In the genomic region with DNA sequence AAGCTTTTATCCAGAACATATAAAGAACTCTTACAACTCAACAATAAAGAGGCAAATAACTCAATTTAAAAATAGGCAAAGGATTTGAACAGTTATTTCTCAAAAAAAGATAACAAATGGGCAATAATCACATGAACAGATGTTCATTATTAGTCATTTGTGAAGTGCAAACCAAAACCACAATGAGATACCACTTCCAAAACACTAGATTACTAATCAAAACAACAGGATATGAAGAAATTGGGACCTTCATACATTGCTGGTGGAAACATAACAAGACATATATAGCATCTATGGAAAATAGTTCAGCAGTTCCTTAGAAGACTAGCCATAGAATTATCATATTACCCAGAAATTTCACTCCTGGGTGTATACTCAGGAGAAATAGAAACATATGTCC, we compare ENCODE assay signal across 18 cellular contexts.
DNase-seq lines count a peak whose midpoint lies in the region; ATAC-seq and TF ChIP-seq lines count a peak whose summit lies in the region.
"Had no signal": no experiment of that assay in that cellular context is flagged by ENCODE, and none has a peak within 500 bp of the region (broad histone marks: within the 10 kb centered on the region; RNA-seq: fewer than 3 reads in every experiment).

No MANE protein-coding gene starts in this region.

- no peak overlapping the region for H3K14ac ChIP-seq in mesenchymal stem cell (ENCODE audit: low read length in 2 of 2)

- H3K27me3 ChIP-seq in mesenchymal stem cell (ENCODE audit: control insufficient read depth in 1 of 2, insufficient read depth in 1 of 2, low read length in 2 of 2), result no peaks in the 10 kb centered on the region

- H2BK120ac ChIP-seq in mesenchymal stem cell (ENCODE audit: low read depth, low read length), result no peak overlapping the region

- H3K4ac ChIP-seq in mesenchymal stem cell (ENCODE audit: low read depth in 1 of 2, low read length in 2 of 2), result no peak overlapping the region

- H4K8ac ChIP-seq in mesenchymal stem cell (ENCODE audit: low read length), result no peak overlapping the region

- DNase-seq in RKO (ENCODE audit: low spot score), result peak; percentile 15
- DNase-seq in mesenchymal stem cell, result peak; percentile 76
- no peak for DNase-seq in effector CD8-positive, alpha-beta T cell (lab: John Stamatoyannopoulos, UW)
- DNase-seq in mesothelial cell of epicardium (ENCODE audit: low spot score in 2 of 2, unreplicated experiment in 2 of 2), result no peak
- no peak for DNase-seq in NCI-H1694 (lab: John Stamatoyannopoulos, UW)
- DNase-seq: activated CD4-positive, alpha-beta memory T cell treated with anti-CD3 and anti-CD28 coated beads for 36 hours; activated T-cell treated with anti-CD3 and anti-CD28 coated beads, Interleukin-2, amount 50 U/mL, for 24 hours; GOT3; left ventricle myocardium inferior; NCI-H1930; NCI-H510A; spleen; stimulated activated CD8-positive, alpha-beta memory T cell treated with anti-CD3 and anti-CD28 coated beads, Interleukin-4, amount 100 ng/mL, for 48 hours had no signal

- peaks cover 2% of the 10 kb centered on the region for H3K36me3 Mint-ChIP-seq in mesothelial cell of epicardium
- H3K36me3 Mint-ChIP-seq: activated CD4-positive, alpha-beta memory T cell treated with anti-CD3 and anti-CD28 coated beads for 36 hours; activated naive CD4-positive, alpha-beta T cell treated with anti-CD3 and anti-CD28 coated beads, Interleukin-2, amount 50 U/mL, for 24 hours had no signal

- H3K27ac ChIP-seq in mesenchymal stem cell (ENCODE audit: low read length, poor library complexity, severe bottlenecking), result no peak overlapping the region
- H3K27ac ChIP-seq: epithelial cell of prostate, left ventricle myocardium inferior, spleen, VCaP had no signal

- H3K27me3 Mint-ChIP-seq in mesothelial cell of epicardium (ENCODE audit: low read depth), result no peaks in the 10 kb centered on the region
- H3K27me3 Mint-ChIP-seq: activated CD4-positive, alpha-beta memory T cell treated with anti-CD3 and anti-CD28 coated beads for 36 hours; activated naive CD4-positive, alpha-beta T cell treated with anti-CD3 and anti-CD28 coated beads, Interleukin-2, amount 50 U/mL, for 24 hours; activated T-cell treated with anti-CD3 and anti-CD28 coated beads, Interleukin-2, amount 50 U/mL, for 24 hours had no signal

- H3K9ac ChIP-seq in mesenchymal stem cell (ENCODE audit: low read length), result no peak overlapping the region

- H3K27ac Mint-ChIP-seq in mesothelial cell of epicardium, result no peak overlapping the region
- H3K27ac Mint-ChIP-seq: activated CD4-positive, alpha-beta memory T cell treated with anti-CD3 and anti-CD28 coated beads for 36 hours; activated naive CD4-positive, alpha-beta T cell treated with anti-CD3 and anti-CD28 coated beads, Interleukin-2, amount 50 U/mL, for 24 hours; activated T-cell treated with anti-CD3 and anti-CD28 coated beads, Interleukin-2, amount 50 U/mL, for 24 hours had no signal

- H4K91ac ChIP-seq in mesenchymal stem cell (ENCODE audit: low read length), result no peak overlapping the region

- peaks cover 35% of the 10 kb centered on the region for H3K9me3 Mint-ChIP-seq in mesothelial cell of epicardium

- H3K36me3 ChIP-seq in mesenchymal stem cell (ENCODE audit: control insufficient read depth in 1 of 2, insufficient read depth in 2 of 2, low read depth in 1 of 2, low read length in 2 of 2), result no peaks in the 10 kb centered on the region
- H3K36me3 ChIP-seq: left ventricle myocardium inferior, spleen had no signal

- H3K18ac ChIP-seq in mesenchymal stem cell (ENCODE audit: low read depth in 1 of 2, low read length in 2 of 2), result no peak overlapping the region

- H3K4me3 Mint-ChIP-seq in mesothelial cell of epicardium, result no peak overlapping the region
- H3K4me3 Mint-ChIP-seq: activated CD4-positive, alpha-beta memory T cell treated with anti-CD3 and anti-CD28 coated beads for 36 hours; activated naive CD4-positive, alpha-beta T cell treated with anti-CD3 and anti-CD28 coated beads, Interleukin-2, amount 50 U/mL, for 24 hours; activated T-cell treated with anti-CD3 and anti-CD28 coated beads, Interleukin-2, amount 50 U/mL, for 24 hours had no signal

- no peaks in the 10 kb centered on the region for H3K4me1 ChIP-seq in mesenchymal stem cell (ENCODE audit: control insufficient read depth, insufficient read depth, low read depth, low read length)
- H3K4me1 ChIP-seq: left ventricle myocardium inferior, spleen had no signal

- no peak overlapping the region for H2BK15ac ChIP-seq in mesenchymal stem cell (ENCODE audit: low read depth, poor library complexity, severe bottlenecking)

- peaks cover 11% of the 10 kb centered on the region for H3K9me3 ChIP-seq in mesenchymal stem cell (ENCODE audit: control insufficient read depth, low read length)

- TF ChIP-seq CTCF in mesothelial cell of epicardium (IDR thresholded peaks at IDR 0.05; ENCODE audit: unreplicated experiment), result no peak

- H3K4me1 Mint-ChIP-seq in mesothelial cell of epicardium, result no peaks in the 10 kb centered on the region
- H3K4me1 Mint-ChIP-seq: activated naive CD4-positive, alpha-beta T cell treated with anti-CD3 and anti-CD28 coated beads, Interleukin-2, amount 50 U/mL, for 24 hours had no signal

- no peak overlapping the region for H3K23ac ChIP-seq in mesenchymal stem cell (ENCODE audit: low read length in 2 of 2)

- no peak overlapping the region for H2AK5ac ChIP-seq in mesenchymal stem cell (ENCODE audit: low read length, severe bottlenecking)

- H2BK12ac ChIP-seq in mesenchymal stem cell (ENCODE audit: low read length in 2 of 2), result no peak overlapping the region

- no peak overlapping the region for H2BK5ac ChIP-seq in mesenchymal stem cell (ENCODE audit: low read depth, low read length, poor library complexity, severe bottlenecking)

- ATAC-seq in GM19351 (IDR thresholded peaks at IDR 0.05; ENCODE audit: unreplicated experiment) (peak; percentile 50), HG03175 (IDR thresholded peaks at IDR 0.05; ENCODE audit: unreplicated experiment) (peak; percentile 65)

- H3K79me1 ChIP-seq in mesenchymal stem cell (replicated peaks; ENCODE audit: low read length, poor library complexity, severe bottlenecking), result no peaks in the 10 kb centered on the region

- no peak overlapping the region for H3K4me3 ChIP-seq in mesenchymal stem cell (ENCODE audit: insufficient read depth in 1 of 2, low read depth in 1 of 2, low read length in 2 of 2)
- H3K4me3 ChIP-seq: left ventricle myocardium inferior, spleen had no signal

- no peak overlapping the region for H2AFZ ChIP-seq in mesenchymal stem cell (ENCODE audit: low read depth, low read length)

- H3K4me2 ChIP-seq in mesenchymal stem cell (ENCODE audit: low read length, poor library complexity, severe bottlenecking), result no peak overlapping the region

Comparison
In these comparisons a context has a peak if more than half of its experiments do, and no peak if none do; other contexts are left out.
1. DNase-seq: peak in RKO (single experiment) and mesenchymal stem cell (single experiment); none in effector CD8-positive, alpha-beta T cell (single experiment), mesothelial cell of epicardium (0 of 2) and NCI-H1694 (single experiment).